In genomic region chr14:64971452-64971889, GRCh38 we compare ENCODE assay signal across 10 cellular contexts. TPM values are rescaled to one million over a fixed set of nuclear protein-coding genes. Genes with fewer than 3 reads are reported as not detected.
A peak's percentile ranks its signal among the peaks of the same experiment; 100 is the strongest.
DNase-seq lines count a peak whose midpoint lies in the region; ATAC-seq and TF ChIP-seq lines count a peak whose summit lies in the region.
"Had no signal": no experiment of that assay in that cellular context is flagged by ENCODE, and none has a peak within 500 bp of the region (broad histone marks: within the 10 kb centered on the region; RNA-seq: fewer than 3 reads in every experiment).

No MANE protein-coding gene starts in this region.

- no peak for TF ChIP-seq CTCF in heart right ventricle (IDR thresholded peaks at IDR 0.05)
- TF ChIP-seq CTCF in GM10266 (IDR thresholded peaks at IDR 0.05; ENCODE audit: control insufficient read depth, insufficient read depth, low read depth, missing control alignments): no peak

- H3K4me1 Mint-ChIP-seq in central memory CD8-positive, alpha-beta T cell: peaks cover 15% of the 10 kb centered on the region

- H3K36me3 ChIP-seq in heart right ventricle (no peaks in the 10 kb centered on the region), muscle layer of colon (ENCODE audit: insufficient read depth, low read length) (no peaks in the 10 kb centered on the region)

- WGBS in heart right ventricle, 2 donors: 6% methylated on average over 27 of the region's 27 CpGs

- peak overlapping the region; percentile 50 to 90 (median 75) for H3K4me3 ChIP-seq in heart right ventricle
- peak overlapping the region; percentile 57 to 63 for H3K4me3 ChIP-seq in muscle layer of colon (ENCODE audit: low read depth in 1 of 2, low read length in 2 of 2)

- H3K9ac ChIP-seq in muscle layer of colon (ENCODE audit: low read length): peak overlapping the region; percentile 21

- H3K27me3 Mint-ChIP-seq in central memory CD8-positive, alpha-beta T cell: no peaks in the 10 kb centered on the region

- H3K9me3 ChIP-seq in heart right ventricle (no peaks in the 10 kb centered on the region), muscle layer of colon (ENCODE audit: low read length) (no peaks in the 10 kb centered on the region)

- H3K4me3 Mint-ChIP-seq in central memory CD8-positive, alpha-beta T cell: peak overlapping the region; percentile 70

- ATAC-seq in heart right ventricle (peak in 4 of 8 donors; percentile 5 to 22 (median 15)), Right ventricle myocardium inferior (no peak), HG02938 (IDR thresholded peaks at IDR 0.05; ENCODE audit: unreplicated experiment) (no peak)
- ATAC-seq in central memory CD8-positive, alpha-beta T cell (replicated peaks; ENCODE audit: extremely low read depth, poor library complexity, severe bottlenecking): no peak

- DNase-seq in heart right ventricle: no peak
- no peak for DNase-seq in Right ventricle myocardium inferior (ENCODE audit: missing footprints)
- no peak for DNase-seq in central memory CD8-positive, alpha-beta T cell (ENCODE audit: low spot score in 2 of 2)
- DNase-seq in GM10266 (ENCODE audit: extremely low spot score): no peak
- no peak for DNase-seq in RPMI8226
- DNase-seq in NCI-H1694 (lab: John Stamatoyannopoulos, UW): no peak

- peak overlapping the region in 3 of 10 donors; percentile 4 to 53 (median 53) for H3K27ac ChIP-seq in heart right ventricle
- peak overlapping the region; percentile 23 for H3K27ac ChIP-seq in muscle layer of colon (ENCODE audit: low read depth, low read length)

- intact Hi-C loops in heart right ventricle (cut with DNase I): loop anchor here in 2 of 10 donors (5.0 to 10.0 kb wide), 4 partner anchors 54 to 373 kb away; partner anchors contain the start of gene CHURC1 (in 1 of the 2)
- intact Hi-C loops in Right ventricle myocardium inferior (cut with DNase I): no loop called here

- H3K27ac Mint-ChIP-seq in central memory CD8-positive, alpha-beta T cell (ENCODE audit: low read depth): no peak overlapping the region

- H3K9me3 Mint-ChIP-seq in central memory CD8-positive, alpha-beta T cell: no peaks in the 10 kb centered on the region

- peaks cover 6% of the 10 kb centered on the region for H3K36me3 Mint-ChIP-seq in central memory CD8-positive, alpha-beta T cell (ENCODE audit: insufficient read depth)

- peaks cover 0 to 22% (median 0%) of the 10 kb centered on the region in 7 donors for H3K27me3 ChIP-seq in heart right ventricle
- peaks cover 0 to 12% of the 10 kb centered on the region in 2 donors for H3K27me3 ChIP-seq in muscle layer of colon (ENCODE audit: control insufficient read depth in 1 of 2, insufficient read depth in 2 of 2, low read length in 2 of 2)

- H3K4me1 ChIP-seq in heart right ventricle (peaks cover 3 to 20% (median 11%) of the 10 kb centered on the region in 9 donors), muscle layer of colon (ENCODE audit: insufficient read depth, low read length) (peaks cover 12% of the 10 kb centered on the region)

RNA-seq across cellular contexts. Expression of gene RAB15, which starts 0.7 kb away (rescaled TPM):
- 10 to 100 TPM; 11.2 to 94.3 (median 31.6) TPM for total RNA-seq in heart right ventricle
- 10 to 100 TPM in 1 of 2 donors, 1 to 10 TPM in 1; 8.2 to 35.7 TPM for polyA plus RNA-seq in heart right ventricle
- total RNA-seq in Right ventricle myocardium inferior: 12.6 TPM

RNA-seq across cellular contexts. Expression of gene FNTB, which starts 15.2 kb away (rescaled TPM):
- total RNA-seq in heart right ventricle (10 to 100 TPM; 14.6 to 20.8 (median 16.9) TPM), Right ventricle myocardium inferior (17.1 TPM)
- 10 to 100 TPM; 14.6 to 16.2 TPM for polyA plus RNA-seq in heart right ventricle

RNA-seq across cellular contexts. Expression of gene GPX2, which starts 28.9 kb away (rescaled TPM):
- total RNA-seq in heart right ventricle: not detected
- polyA plus RNA-seq in heart right ventricle: not detected
- total RNA-seq in Right ventricle myocardium inferior: not detected
- total RNA-seq: NCI-H460, renal cortical epithelial cell had no signal

RNA-seq across cellular contexts. Expression of gene CHURC1, which starts 57.2 kb away (rescaled TPM):
- total RNA-seq in heart right ventricle (10 to 100 TPM; 59.2 to 98.8 (median 76.3) TPM), Right ventricle myocardium inferior (98.2 TPM)
- 10 to 100 TPM; 46.2 to 49.4 TPM for polyA plus RNA-seq in heart right ventricle
